ENCODE assay signal across 8 cellular contexts in genomic region chr4:145935253-145936141, GRCh38. TPM values are rescaled to one million over a fixed set of nuclear protein-coding genes. Genes with fewer than 3 reads are reported as not detected.
A peak's percentile ranks its signal among the peaks of the same experiment; 100 is the strongest.
DNase-seq lines count a peak whose midpoint lies in the region; ATAC-seq and TF ChIP-seq lines count a peak whose summit lies in the region.

No MANE protein-coding gene starts in this region.

- H3K4me2 ChIP-seq in fibroblast of lung (ENCODE audit: extremely low read depth, insufficient read depth, low read length) = peak overlapping the region; percentile 84

- H2AFZ ChIP-seq in fibroblast of lung (ENCODE audit: low read length) = peak overlapping the region; percentile 80

- no peak for DNase-seq in AG09309 (ENCODE audit: low read depth)
- no peak for DNase-seq in T-helper 17 cell
- peak in 1 of 2 donors; percentile 34 for DNase-seq in fibroblast of lung (ENCODE audit: low read depth in 2 of 2)
- no peak for DNase-seq in natural killer cell treated with Interleukin-12 subunit alpha and Interleukin-12 subunit beta and Interleukin-15 and Interleukin-18, amount 100 ng/mL, for 72 hours (ENCODE audit: low spot score)
- DNase-seq in HPDE6-E6E7 (ENCODE audit: extremely low spot score) = no peak
- DNase-seq in HUDEP-2 (lab: John Stamatoyannopoulos, UW; ENCODE audit: unreplicated experiment in 76 of 76) = no peak

- no peaks in the 10 kb centered on the region for H3K27me3 Mint-ChIP-seq in T-helper 17 cell
- no peaks in the 10 kb centered on the region for H3K27me3 Mint-ChIP-seq in natural killer cell treated with Interleukin-12 subunit alpha and Interleukin-12 subunit beta and Interleukin-15 and Interleukin-18, amount 100 ng/mL, for 72 hours

- peak overlapping the region; percentile 91 for H3K27ac Mint-ChIP-seq in T-helper 17 cell
- H3K27ac Mint-ChIP-seq in natural killer cell treated with Interleukin-12 subunit alpha and Interleukin-12 subunit beta and Interleukin-15 and Interleukin-18, amount 100 ng/mL, for 72 hours = peak overlapping the region; percentile 66 to 91

- no peaks in the 10 kb centered on the region for H3K36me3 ChIP-seq in fibroblast of lung (ENCODE audit: control insufficient read depth, insufficient read depth, low read length)

- H3K4me3 Mint-ChIP-seq in T-helper 17 cell = peak overlapping the region; percentile 100
- H3K4me3 Mint-ChIP-seq in natural killer cell treated with Interleukin-12 subunit alpha and Interleukin-12 subunit beta and Interleukin-15 and Interleukin-18, amount 100 ng/mL, for 72 hours = peak overlapping the region; percentile 94

- H3K36me3 Mint-ChIP-seq in T-helper 17 cell (ENCODE audit: low read depth) = peaks cover 7% of the 10 kb centered on the region
- no peaks in the 10 kb centered on the region for H3K36me3 Mint-ChIP-seq in natural killer cell treated with Interleukin-12 subunit alpha and Interleukin-12 subunit beta and Interleukin-15 and Interleukin-18, amount 100 ng/mL, for 72 hours

- H3K9me3 Mint-ChIP-seq in natural killer cell treated with Interleukin-12 subunit alpha and Interleukin-12 subunit beta and Interleukin-15 and Interleukin-18, amount 100 ng/mL, for 72 hours = no peaks in the 10 kb centered on the region

- H3K4me1 Mint-ChIP-seq in T-helper 17 cell = peaks cover 28% of the 10 kb centered on the region
- peaks cover 28 to 43% of the 10 kb centered on the region in 2 donors for H3K4me1 Mint-ChIP-seq in natural killer cell treated with Interleukin-12 subunit alpha and Interleukin-12 subunit beta and Interleukin-15 and Interleukin-18, amount 100 ng/mL, for 72 hours (ENCODE audit: low read depth in 2 of 2)

- peak overlapping the region; percentile 77 for H3K27ac ChIP-seq in fibroblast of lung (ENCODE audit: insufficient read depth, low read length)

- H3K27me3 ChIP-seq in fibroblast of lung (ENCODE audit: control insufficient read depth, insufficient read depth, low read length) = no peaks in the 10 kb centered on the region

- H3K79me2 ChIP-seq in fibroblast of lung (ENCODE audit: control insufficient read depth, insufficient read depth, low read length) = peaks cover 12% of the 10 kb centered on the region

- H3K4me1 ChIP-seq in fibroblast of lung (ENCODE audit: control insufficient read depth, extremely low read depth, insufficient read depth, low read length) = peaks cover 2% of the 10 kb centered on the region

- H3K4me3 ChIP-seq in AG09309 (ENCODE audit: control insufficient read depth, low read depth, low read length) (peak overlapping the region; percentile 91), fibroblast of lung (replicated peaks in 1 of 4; ENCODE audit: control extremely low read depth in 1 of 4, insufficient read depth in 1 of 4, low read depth in 3 of 4, low read length in 4 of 4) (peak overlapping the region; percentile 68 to 85 (median 76))

- ATAC-seq in GM18502 (IDR thresholded peaks at IDR 0.05; ENCODE audit: poor library complexity, unreplicated experiment) (peak; percentile 31), HG03066 (IDR thresholded peaks at IDR 0.05; ENCODE audit: low read depth, unreplicated experiment) (peak; percentile 29), T-helper 17 cell (no peak)
- no peak for ATAC-seq in natural killer cell treated with Interleukin-12 subunit alpha and Interleukin-12 subunit beta and Interleukin-15 and Interleukin-18, amount 100 ng/mL, for 72 hours

- peak overlapping the region; percentile 64 for H3K9ac ChIP-seq in fibroblast of lung (ENCODE audit: insufficient read depth, low read length)

- H4K20me1 ChIP-seq in fibroblast of lung (ENCODE audit: control insufficient read depth, extremely low read depth, insufficient read depth, low read length) = no peaks in the 10 kb centered on the region

- no peaks in the 10 kb centered on the region for H3K9me3 ChIP-seq in T-helper 17 cell (ENCODE audit: control insufficient read depth, low read length, poor library complexity, severe bottlenecking)
- H3K9me3 ChIP-seq in fibroblast of lung (ENCODE audit: control insufficient read depth, insufficient read depth, low read depth, low read length) = no peaks in the 10 kb centered on the region

- peak; percentile 4 for TF ChIP-seq CTCF in AG09309 (IDR thresholded peaks at IDR 0.05; ENCODE audit: control insufficient read depth, insufficient read depth, low read depth, low read length, missing control alignments)
- TF ChIP-seq CTCF in fibroblast of lung (conservative IDR thresholded peaks at IDR 0.05 in 1 of 2, IDR thresholded peaks at IDR 0.05 in 1 of 2; ENCODE audit: low read depth in 1 of 2, low read length in 2 of 2) = no peak

RNA-seq across cellular contexts. Expression of gene ZNF827, which starts 3.1 kb away (rescaled TPM):
- total RNA-seq in T-helper 17 cell = 10 to 100 TPM; 14.9 to 16.3 TPM
- total RNA-seq in fibroblast of lung = 4.4 and 7.1 TPM in 2 replicates
- 5.8 and 6.2 TPM in 2 replicates for polyA plus RNA-seq in fibroblast of lung
- 7.0 and 7.4 TPM in 2 replicates for polyA plus RNA-seq in fibroblast of lung (2012)
- 23.6 and 28.7 TPM in 2 replicates for polyA minus RNA-seq in fibroblast of lung (ENCODE audit: low replicate concordance)
- total RNA-seq in natural killer cell treated with Interleukin-12 subunit alpha and Interleukin-12 subunit beta and Interleukin-15 and Interleukin-18, amount 100 ng/mL, for 72 hours = 10 to 100 TPM; 11.8 to 40.5 TPM

Comparison
In these comparisons a context has a peak if more than half of its experiments do, and no peak if none do; other contexts are left out.
1. ATAC-seq: peak in GM18502 (single experiment) and HG03066 (single experiment); none in T-helper 17 cell (single experiment) and natural killer cell treated with Interleukin-12 subunit alpha and Interleukin-12 subunit beta and Interleukin-15 and Interleukin-18, amount 100 ng/mL, for 72 hours (0 of 2).